Comparison of ENCODE assay signal across 27 cellular contexts in genomic region chr1:210715072-210715471, GRCh38.
A peak's percentile ranks its signal among the peaks of the same experiment; 100 is the strongest.
DNase-seq lines count a peak whose midpoint lies in the region; ATAC-seq, FAIRE-seq and TF ChIP-seq lines count a peak whose summit lies in the region.
"Had no signal": no experiment of that assay in that cellular context is flagged by ENCODE, and none has a peak within 500 bp of the region (broad histone marks: within the 10 kb centered on the region; RNA-seq: fewer than 3 reads in every experiment).

No MANE protein-coding gene starts in this region.

- H3K36me3 ChIP-seq in suprapubic skin: no peaks in the 10 kb centered on the region
- H3K36me3 ChIP-seq: SJSA1, upper lobe of right lung had no signal

- TF ChIP-seq EP300 in A549 (IDR thresholded peaks at IDR 0.05) (no peak), suprapubic skin (IDR thresholded peaks at IDR 0.05) (no peak)

- no peaks in the 10 kb centered on the region for H3K36me3 Mint-ChIP-seq in mesothelial cell of epicardium
- H3K36me3 Mint-ChIP-seq: activated naive CD8-positive, alpha-beta T cell; natural killer cell had no signal

- DNase-seq in A549 (ENCODE audit: low read depth in 1 of 2, low spot score in 1 of 2) (no peak), H4 (ENCODE audit: low spot score) (peak; percentile 21), SK-MEL-5 (ENCODE audit: low read depth, low spot score) (peak; percentile 44), islet precursor cell (peak; percentile 71), suprapubic skin (ENCODE audit: low spot score in 2 of 2) (no peak), mesothelial cell of epicardium (ENCODE audit: low spot score in 2 of 2, unreplicated experiment in 2 of 2) (no peak)
- DNase-seq: activated T-cell treated with anti-CD3 and anti-CD28 coated beads for 4 hours; C1 segment of cervical spinal cord; cerebellar nuclear complex; natural killer cell; NCI-H1436 treated with DMSO at 0.1 percent for 48 hours; NCI-H748 treated with DMSO at 0.1 percent for 48 hours; retina; small intestine; stimulated activated CD4-positive, alpha-beta T cell treated with anti-CD3 and anti-CD28 coated beads, Interleukin-1b, Interleukin-23, amount 100 ng/mL, for 48 hours; stimulated activated CD8-positive, alpha-beta memory T cell treated with anti-CD3 and anti-CD28 coated beads, Interleukin-4, amount 100 ng/mL, for 48 hours; upper lobe of right lung had no signal

- no peaks in the 10 kb centered on the region for H3K9me3 Mint-ChIP-seq in mesothelial cell of epicardium
- H3K9me3 Mint-ChIP-seq: natural killer cell had no signal

- H3K27ac Mint-ChIP-seq in mesothelial cell of epicardium: no peak overlapping the region
- H3K27ac Mint-ChIP-seq: activated naive CD8-positive, alpha-beta T cell; natural killer cell had no signal

- TF ChIP-seq RAD21 in A549 (conservative IDR thresholded peaks at IDR 0.05 in 1 of 2, IDR thresholded peaks at IDR 0.05 in 1 of 2): no peak

- TF ChIP-seq CTCF in A549 (IDR thresholded peaks at IDR 0.05) (no peak), suprapubic skin (IDR thresholded peaks at IDR 0.05) (no peak), mesothelial cell of epicardium (IDR thresholded peaks at IDR 0.05; ENCODE audit: unreplicated experiment) (no peak)

- no peak overlapping the region for H3K4me3 Mint-ChIP-seq in mesothelial cell of epicardium
- H3K4me3 Mint-ChIP-seq: activated naive CD8-positive, alpha-beta T cell; natural killer cell had no signal

- CTCF ChIA-PET in A549 (lab: Yijun Ruan, JAX): interaction anchor here (1.4 kb wide), 1 partner anchor 10 kb away, joined by 3 read pairs; no protein-coding TSS in a partner anchor

- H3K27me3 Mint-ChIP-seq in mesothelial cell of epicardium (ENCODE audit: low read depth): peaks cover 2% of the 10 kb centered on the region
- H3K27me3 Mint-ChIP-seq: activated naive CD8-positive, alpha-beta T cell had no signal

- TF ChIP-seq POLR2A in A549 (IDR thresholded peaks at IDR 0.05; ENCODE audit: low read length): no peak
- TF ChIP-seq POLR2A in suprapubic skin (IDR thresholded peaks at IDR 0.05): no peak

- H3K4me1 Mint-ChIP-seq in mesothelial cell of epicardium: no peaks in the 10 kb centered on the region
- H3K4me1 Mint-ChIP-seq: natural killer cell had no signal

- H3K9me3 ChIP-seq in A549: no peaks in the 10 kb centered on the region
- no peaks in the 10 kb centered on the region for H3K9me3 ChIP-seq in suprapubic skin
- H3K9me3 ChIP-seq: SJSA1, upper lobe of right lung had no signal

- H3K4me3 ChIP-seq in A549 (no peak overlapping the region), suprapubic skin (no peak overlapping the region)
- H3K4me3 ChIP-seq: SJSA1, upper lobe of right lung had no signal

- no peak overlapping the region for H3K27ac ChIP-seq in A549
- H3K27ac ChIP-seq in suprapubic skin: no peak overlapping the region
- H3K27ac ChIP-seq: SJSA1, upper lobe of right lung had no signal

- H3K4me2 ChIP-seq in A549: no peak overlapping the region

- POLR2A ChIA-PET in A549 (lab: Yijun Ruan, JAX): no interaction called here

- H3K27me3 ChIP-seq in suprapubic skin: no peaks in the 10 kb centered on the region
- H3K27me3 ChIP-seq: SJSA1, upper lobe of right lung had no signal

- peaks cover 6% of the 10 kb centered on the region; the same call in 1 of the 3 replicates for H3K4me1 ChIP-seq in A549
- no peaks in the 10 kb centered on the region for H3K4me1 ChIP-seq in suprapubic skin
- H3K4me1 ChIP-seq: SJSA1, upper lobe of right lung had no signal

- no peak for FAIRE-seq in A549 (lab: Jason Lieb, UNC)
- FAIRE-seq: endometrium, GM12891, H1, islet of Langerhans, RCC 7860, small intestine had no signal

- in situ Hi-C loops in SK-MEL-5 (cut with HindIII; ENCODE audit: low pct_unique_long_range_greater_than_20kb, low sequenced_read_pairs): no loop called here

- ATAC-seq in A549 (peak in 1 of 2 experiments; percentile 27; a peak in 1 of 6 replicates), GM21529 (IDR thresholded peaks at IDR 0.05; ENCODE audit: unreplicated experiment) (no peak), GM18498 (IDR thresholded peaks at IDR 0.05; ENCODE audit: unreplicated experiment) (no peak)
- ATAC-seq: activated CD4-positive, CD25-positive, alpha-beta regulatory T cell treated with anti-CD3 and anti-CD28 coated beads, Interleukin-2, amount 50 U/mL, for 24 hours; natural killer cell; upper lobe of right lung had no signal

TF ChIP-seq in A549, 52 proteins besides CTCF, POLR2A, EP300 and RAD21:
- TF ChIP-seq SREBF2 (IDR thresholded peaks at IDR 0.05): no peak
- TF ChIP-seq, protein P1, sequence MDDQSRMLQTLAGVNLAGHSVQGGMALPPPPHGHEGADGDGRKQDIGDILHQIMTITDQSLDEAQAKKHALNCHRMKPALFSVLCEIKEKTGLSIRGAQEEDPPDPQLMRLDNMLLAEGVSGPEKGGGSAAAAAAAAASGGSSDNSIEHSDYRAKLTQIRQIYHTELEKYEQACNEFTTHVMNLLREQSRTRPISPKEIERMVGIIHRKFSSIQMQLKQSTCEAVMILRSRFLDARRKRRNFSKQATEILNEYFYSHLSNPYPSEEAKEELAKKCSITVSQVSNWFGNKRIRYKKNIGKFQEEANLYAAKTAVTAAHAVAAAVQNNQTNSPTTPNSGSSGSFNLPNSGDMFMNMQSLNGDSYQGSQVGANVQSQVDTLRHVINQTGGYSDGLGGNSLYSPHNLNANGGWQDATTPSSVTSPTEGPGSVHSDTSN (IDR thresholded peaks at IDR 0.05): no peak
- no peak for TF ChIP-seq POLR2AphosphoS2 (conservative IDR thresholded peaks at IDR 0.05; ENCODE audit: low read length)
- TF ChIP-seq NFE2L2 (conservative IDR thresholded peaks at IDR 0.05; ENCODE audit: low read length): no peak
- no peak for TF ChIP-seq NR3C1 (IDR thresholded peaks at IDR 0.05)
- TF ChIP-seq FOSL2 (IDR thresholded peaks at IDR 0.05): no peak
- peak; percentile 8; the same call in 1 of the 2 replicates for TF ChIP-seq FOSL2 (CRISPR knock-in tag; IDR thresholded peaks at IDR 0.05)
TF ChIP-seq in A549: peak in this region for 1.

Comparison
In these comparisons a context has a peak if more than half of its experiments do, and no peak if none do; other contexts are left out.
1. DNase-seq: peak in H4 (single experiment), SK-MEL-5 (single experiment) and islet precursor cell (single experiment); none in A549 (0 of 2), suprapubic skin (0 of 2) and mesothelial cell of epicardium (0 of 2).